8 cellular contexts compared by ENCODE assay signal in the genomic region with DNA sequence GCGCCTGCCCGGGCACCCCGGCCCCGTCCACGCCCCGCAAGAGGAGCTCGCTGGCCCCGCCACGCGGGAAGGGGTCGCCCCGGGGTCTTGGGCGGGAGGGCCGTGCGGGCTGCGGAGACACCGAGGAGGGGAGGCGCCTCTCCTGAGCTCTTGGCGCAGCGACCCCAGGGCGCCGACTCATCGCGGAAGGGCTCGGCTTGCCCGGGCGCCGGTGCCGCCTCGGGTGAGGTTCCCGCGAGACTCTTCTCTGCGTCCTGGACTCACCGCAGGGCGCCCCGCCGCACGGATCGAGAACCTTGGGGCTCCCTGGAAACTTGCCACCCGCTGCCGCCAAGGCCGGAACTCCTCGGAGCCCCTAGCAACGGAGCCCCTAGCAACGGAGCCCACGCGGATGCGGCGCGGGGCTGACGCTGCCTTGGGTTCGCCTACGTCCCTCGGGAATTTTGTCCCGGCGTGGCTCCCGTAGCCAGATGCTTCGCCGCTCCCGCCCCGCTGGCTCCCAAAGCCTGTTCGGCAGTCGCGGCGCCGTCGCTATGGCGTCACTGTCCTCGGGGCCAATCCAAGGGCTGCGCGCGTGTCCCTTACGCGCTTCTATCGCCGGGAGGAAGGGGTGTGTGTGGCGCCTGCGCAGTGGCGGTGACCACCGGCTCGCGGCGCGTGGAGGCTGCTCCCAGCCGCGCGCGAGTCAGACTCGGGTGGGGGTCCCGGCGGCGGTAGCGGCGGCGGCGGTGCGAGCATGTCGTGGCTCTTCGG. TPM values are rescaled to one million over a fixed set of nuclear protein-coding genes. Genes with fewer than 3 reads are reported as not detected.
DNase-seq lines count a peak whose midpoint lies in the region; ATAC-seq and TF ChIP-seq lines count a peak whose summit lies in the region.

ATAD3A (plus strand) TSS at position 630 of the 753 bp plus-strand sequence; CDS start at position 737, 107 bp downstream.

- H3K36me3 Mint-ChIP-seq in type B pancreatic cell, result no peaks in the 10 kb centered on the region

- WGBS in adrenal gland, 4 donors, result 0 to 1% (median 0%) methylated on average over 1 to 99 of the region's 99 CpGs
- 0 to 1% (median 0%) methylated on average over 31 to 99 of the region's 99 CpGs for WGBS in heart left ventricle, 4 donors

- H3K4me1 Mint-ChIP-seq in type B pancreatic cell (ENCODE audit: unreplicated experiment), result peaks cover 5% of the 10 kb centered on the region

- peaks cover 0 to 3% of the 10 kb centered on the region in 2 donors for H3K36me3 ChIP-seq in adrenal gland (replicated peaks in 1 of 2)
- peaks cover 0 to 10% (median 4%) of the 10 kb centered on the region in 9 donors for H3K36me3 ChIP-seq in heart left ventricle

- H3K4me1 ChIP-seq in adrenal gland (replicated peaks in 1 of 2), result peaks cover 0 to 8% of the 10 kb centered on the region in 2 donors
- peaks cover 0 to 20% (median 7%) of the 10 kb centered on the region in 12 donors for H3K4me1 ChIP-seq in heart left ventricle

- H3K27me3 Mint-ChIP-seq in type B pancreatic cell, result no peaks in the 10 kb centered on the region

- TF ChIP-seq POLR2A in adrenal gland (IDR thresholded peaks at IDR 0.05) (peak; percentile 67 to 68), heart left ventricle (IDR thresholded peaks at IDR 0.05) (peak in 1 of 2 donors; percentile 78)

- H3K4me3 ChIP-seq in adrenal gland (peak within 1 kb of the TSS; percentile 46 to 90 (median 74)), heart left ventricle (peak within 1 kb of the TSS; percentile 59 to 99 (median 79))

- H3K27me3 ChIP-seq in adrenal gland (no peaks in the 10 kb centered on the region), heart left ventricle (no peaks in the 10 kb centered on the region)

- H3K9me3 Mint-ChIP-seq in type B pancreatic cell, result no peaks in the 10 kb centered on the region

- H3K9me3 ChIP-seq in adrenal gland (replicated peaks in 1 of 3) (no peaks in the 10 kb centered on the region), heart left ventricle (no peaks in the 10 kb centered on the region)

- DNase-seq in NCI-H1694 (lab: John Stamatoyannopoulos, UW) (peak; percentile 91), adrenal gland (peak; percentile 98 to 99 (median 99)), heart left ventricle (peak; percentile 99), posterior cingulate gyrus (peak; percentile 98 to 100 (median 99)), type B pancreatic cell (ENCODE audit: extremely low spot score, unreplicated experiment) (peak; percentile 98)

- H3K4me3 Mint-ChIP-seq in type B pancreatic cell, result peak within 1 kb of the TSS; percentile 94

- intact Hi-C loops in T-helper 1 cell treated with Interleukin-12 subunit alpha and Interleukin-12 subunit beta and Interleukin-4 antibody, amounts not matched to agents 30 ng/mL and 1 ng/mL, for 36 hours (cut with micrococcal nuclease), result loop anchor here (1.0 to 10.0 kb wide), 7 partner anchors 40 to 551 kb away; partner anchors contain the start of genes ATAD3B, CALML6, CCNL2 and KLHL17
- intact Hi-C loops in adrenal gland (cut with DNase I) (no loop called here), heart left ventricle (cut with DNase I) (loop anchor here in 1 of 10 donors (10.0 kb wide), 1 partner anchor 103 kb away; the partner anchor contains the start of gene MIB2), posterior cingulate gyrus (cut with DNase I) (no loop called here)

- ATAC-seq in GM18498 (IDR thresholded peaks at IDR 0.05; ENCODE audit: unreplicated experiment) (peak; percentile 84), HG02885 (IDR thresholded peaks at IDR 0.05; ENCODE audit: poor library complexity, unreplicated experiment) (peak; percentile 92), heart left ventricle (peak; percentile 96 to 99 (median 96))

- H3K27ac ChIP-seq in adrenal gland (peak within 1 kb of the TSS; percentile 88 to 98 (median 94)), heart left ventricle (peak within 1 kb of the TSS; percentile 68 to 97 (median 88))

- H3K27ac Mint-ChIP-seq in type B pancreatic cell, result peak within 1 kb of the TSS; percentile 96

- TF ChIP-seq CTCF in adrenal gland (IDR thresholded peaks at IDR 0.05) (no peak), heart left ventricle (IDR thresholded peaks at IDR 0.05) (no peak), type B pancreatic cell (conservative IDR thresholded peaks at IDR 0.05) (peak; percentile 3)

RNA-seq across cellular contexts. Expression of gene ATAD3A, which starts in this region (rescaled TPM):
- total RNA-seq in T-helper 1 cell treated with Interleukin-12 subunit alpha and Interleukin-12 subunit beta and Interleukin-4 antibody, amounts not matched to agents 30 ng/mL and 1 ng/mL, for 36 hours, result 47.3 and 49.8 TPM in 2 replicates
- total RNA-seq in adrenal gland (10 to 100 TPM; 16.9 to 46.3 (median 28.7) TPM), heart left ventricle (10 to 100 TPM; 11.3 to 25.3 (median 18.1) TPM), type B pancreatic cell (ENCODE audit: low replicate concordance) (37.8 and 39.8 TPM in 2 replicates)
- polyA plus RNA-seq in adrenal gland (10 to 100 TPM in 2 of 3 donors, 1 to 10 TPM in 1; 7.8 to 40.7 (median 25.1) TPM), heart left ventricle (10 to 100 TPM; 21.5 to 49.5 TPM)

Comparison
In these comparisons a context has a peak if more than half of its experiments do, and no peak if none do; other contexts are left out.
1. Peak in every context shown above with its lines: DNase-seq, ATAC-seq, H3K4me3 ChIP-seq and H3K27ac ChIP-seq.